In genomic region chr16:67396775-67397450, GRCh38 we compare ENCODE assay signal across 9 cellular contexts.
DNase-seq lines count a peak whose midpoint lies in the region; ATAC-seq and TF ChIP-seq lines count a peak whose summit lies in the region.
"Had no signal": no experiment of that assay in that cellular context is flagged by ENCODE, and none has a peak within 500 bp of the region (broad histone marks: within the 10 kb centered on the region; RNA-seq: fewer than 3 reads in every experiment).

No MANE protein-coding gene starts in this region.

- H3K36me3 ChIP-seq in OCI-LY3 (replicated peaks; ENCODE audit: low read depth, low read length) = no peaks in the 10 kb centered on the region
- H3K36me3 ChIP-seq in duodenal mucosa (ENCODE audit: control insufficient read depth in 1 of 2, insufficient read depth in 2 of 2, low read length in 2 of 2) = no peaks in the 10 kb centered on the region
- no peaks in the 10 kb centered on the region for H3K36me3 ChIP-seq in mucosa of rectum (ENCODE audit: control insufficient read depth in 2 of 2, insufficient read depth in 2 of 2, low read length in 2 of 2)
- H3K36me3 ChIP-seq in subcutaneous abdominal adipose tissue (ENCODE audit: control insufficient read depth in 5 of 5, insufficient read depth in 5 of 5, low read length in 5 of 5) = peaks cover 0 to 4% (median 0%) of the 10 kb centered on the region in 5 donors
- no peaks in the 10 kb centered on the region for H3K36me3 ChIP-seq in effector memory CD4-positive, alpha-beta T cell (ENCODE audit: control insufficient read depth, insufficient read depth, low read length)

- no peak for ATAC-seq in HG02938 (IDR thresholded peaks at IDR 0.05; ENCODE audit: unreplicated experiment)

- H3K27me3 ChIP-seq in OCI-LY3 (ENCODE audit: low read depth, low read length) (no peaks in the 10 kb centered on the region), duodenal mucosa (ENCODE audit: control insufficient read depth in 1 of 2, insufficient read depth in 2 of 2, low read length in 2 of 2) (peaks cover 0 to 3% of the 10 kb centered on the region in 2 donors), mucosa of rectum (ENCODE audit: control insufficient read depth in 2 of 2, insufficient read depth in 2 of 2, low read length in 2 of 2) (no peaks in the 10 kb centered on the region), subcutaneous abdominal adipose tissue (ENCODE audit: control insufficient read depth in 5 of 5, insufficient read depth in 4 of 5, low read length in 5 of 5) (peaks cover 0 to 36% (median 19%) of the 10 kb centered on the region in 5 donors)
- peaks cover 31% of the 10 kb centered on the region for H3K27me3 ChIP-seq in effector memory CD4-positive, alpha-beta T cell (replicated peaks; ENCODE audit: control insufficient read depth, insufficient read depth, low read length, poor library complexity, severe bottlenecking)

- POLR2A ChIA-PET in HEK293T (lab: Yijun Ruan, JAX) = no interaction called here

- H3K4me1 ChIP-seq in OCI-LY3 (ENCODE audit: low read length) (peaks cover 59% of the 10 kb centered on the region), duodenal mucosa (ENCODE audit: control insufficient read depth in 1 of 2, insufficient read depth in 2 of 2, low read length in 2 of 2) (peaks cover 32 to 50% of the 10 kb centered on the region in 2 donors), mucosa of rectum (ENCODE audit: control insufficient read depth in 2 of 2, insufficient read depth in 2 of 2, low read length in 2 of 2) (peaks cover 40 to 46% of the 10 kb centered on the region in 2 donors), subcutaneous abdominal adipose tissue (ENCODE audit: control insufficient read depth in 5 of 5, insufficient read depth in 5 of 5, low read length in 5 of 5) (peaks cover 9 to 75% (median 65%) of the 10 kb centered on the region in 5 donors)
- peaks cover 15% of the 10 kb centered on the region for H3K4me1 ChIP-seq in effector memory CD4-positive, alpha-beta T cell (ENCODE audit: control insufficient read depth, insufficient read depth, low read length, poor library complexity, severe bottlenecking)

- H3K27ac ChIP-seq in OCI-LY3 (ENCODE audit: low read length) (no peak overlapping the region), duodenal mucosa (ENCODE audit: low read depth, low read length) (peak overlapping the region; percentile 58), mucosa of rectum (ENCODE audit: low read depth in 2 of 2, low read length in 2 of 2) (peak overlapping the region; percentile 68 to 79), subcutaneous abdominal adipose tissue (ENCODE audit: low read depth, low read length) (peak overlapping the region; percentile 60)
- H3K27ac ChIP-seq in effector memory CD4-positive, alpha-beta T cell (ENCODE audit: insufficient read depth, low read length, poor library complexity, severe bottlenecking) = no peak overlapping the region

- H2AFZ ChIP-seq in OCI-LY3 (ENCODE audit: low read depth, low read length) = no peak overlapping the region

- H4K20me1 ChIP-seq in OCI-LY3 (ENCODE audit: insufficient read depth, low read length) = no peaks in the 10 kb centered on the region

- peak overlapping the region; percentile 23; the same call in 1 of the 2 replicates for H3K4me2 ChIP-seq in OCI-LY3 (ENCODE audit: low read length)

- H3K4me3 ChIP-seq in OCI-LY3 (ENCODE audit: low read length) (no peak overlapping the region), duodenal mucosa (ENCODE audit: low read depth in 1 of 2, low read length in 2 of 2) (no peak overlapping the region), mucosa of rectum (ENCODE audit: low read length in 2 of 2) (no peak overlapping the region), subcutaneous abdominal adipose tissue (ENCODE audit: low read depth in 1 of 5, low read length in 5 of 5) (peak overlapping the region in 2 of 5 donors; percentile 6 to 16)
- H3K4me3 ChIP-seq in effector memory CD4-positive, alpha-beta T cell (ENCODE audit: insufficient read depth, low read depth, low read length, poor library complexity, severe bottlenecking) = no peak overlapping the region

- H3K9me3 ChIP-seq in OCI-LY3 (ENCODE audit: insufficient read depth, low read length) (no peaks in the 10 kb centered on the region), duodenal mucosa (ENCODE audit: control insufficient read depth in 1 of 2, low read length in 2 of 2) (no peaks in the 10 kb centered on the region), mucosa of rectum (ENCODE audit: control insufficient read depth in 2 of 2, low read length in 2 of 2) (no peaks in the 10 kb centered on the region), subcutaneous abdominal adipose tissue (ENCODE audit: control insufficient read depth in 5 of 5, low read length in 5 of 5) (no peaks in the 10 kb centered on the region)
- no peaks in the 10 kb centered on the region for H3K9me3 ChIP-seq in effector memory CD4-positive, alpha-beta T cell (ENCODE audit: control insufficient read depth, low read length)

- H3K9ac ChIP-seq in OCI-LY3 (ENCODE audit: low read length) (no peak overlapping the region), duodenal mucosa (ENCODE audit: low read depth in 1 of 2, low read length in 2 of 2) (peak overlapping the region in 1 of 2 donors; percentile 38), mucosa of rectum (ENCODE audit: low read depth in 1 of 2, low read length in 2 of 2) (peak overlapping the region; percentile 36 to 47), subcutaneous abdominal adipose tissue (ENCODE audit: low read length in 5 of 5) (no peak overlapping the region)

- no peak for DNase-seq in effector memory CD4-positive, alpha-beta T cell
- no peak for DNase-seq in HEK293T (ENCODE audit: extremely low spot score)
- DNase-seq: activated CD4-positive, alpha-beta memory T cell treated with anti-CD3 and anti-CD28 coated beads for 36 hours; effector CD8-positive, alpha-beta T cell had no signal

- no peak for TF ChIP-seq CTCF in OCI-LY3 (IDR thresholded peaks at IDR 0.05; ENCODE audit: low read depth, low read length)

- no peaks in the 10 kb centered on the region for H3K79me2 ChIP-seq in OCI-LY3 (ENCODE audit: low read length)

- CTCF ChIA-PET in HEK293T (lab: Yijun Ruan, JAX) = no interaction called here

TF ChIP-seq in HEK293T, 16 proteins besides CTCF, POLR2A, EP300 and RAD21:
- TF ChIP-seq FOXA1 (IDR thresholded peaks at IDR 0.05) (no peak), CTBP1 (IDR thresholded peaks at IDR 0.05; ENCODE audit: borderline replicate concordance) (no peak), ZNF384 (IDR thresholded peaks at IDR 0.05) (no peak), SUZ12 (IDR thresholded peaks at IDR 0.05) (no peak), NFRKB (IDR thresholded peaks at IDR 0.05) (no peak), FOXK2 (IDR thresholded peaks at IDR 0.05) (no peak), SP1 (IDR thresholded peaks at IDR 0.05) (no peak), FOXM1 (IDR thresholded peaks at IDR 0.05; ENCODE audit: borderline replicate concordance) (no peak), LEF1 (IDR thresholded peaks at IDR 0.05; ENCODE audit: borderline replicate concordance) (no peak), HDGF (IDR thresholded peaks at IDR 0.05; ENCODE audit: borderline replicate concordance) (no peak), PKNOX1 (IDR thresholded peaks at IDR 0.05) (no peak), ELF4 (IDR thresholded peaks at IDR 0.05) (no peak), BHLHE40 (IDR thresholded peaks at IDR 0.05; ENCODE audit: borderline replicate concordance) (no peak), ARNT (IDR thresholded peaks at IDR 0.05) (no peak)

Comparison
In these comparisons a context has a peak if more than half of its experiments do, and no peak if none do; other contexts are left out.
1. H3K27ac ChIP-seq: peak in duodenal mucosa (single experiment), mucosa of rectum (2 of 2) and subcutaneous abdominal adipose tissue (single experiment); none in OCI-LY3 (single experiment) and effector memory CD4-positive, alpha-beta T cell (single experiment).
2. H3K9ac ChIP-seq: peak in mucosa of rectum (2 of 2); none in OCI-LY3 (single experiment) and subcutaneous abdominal adipose tissue (0 of 5).